ENCODE assay signal across 17 cellular contexts in the genomic region with DNA sequence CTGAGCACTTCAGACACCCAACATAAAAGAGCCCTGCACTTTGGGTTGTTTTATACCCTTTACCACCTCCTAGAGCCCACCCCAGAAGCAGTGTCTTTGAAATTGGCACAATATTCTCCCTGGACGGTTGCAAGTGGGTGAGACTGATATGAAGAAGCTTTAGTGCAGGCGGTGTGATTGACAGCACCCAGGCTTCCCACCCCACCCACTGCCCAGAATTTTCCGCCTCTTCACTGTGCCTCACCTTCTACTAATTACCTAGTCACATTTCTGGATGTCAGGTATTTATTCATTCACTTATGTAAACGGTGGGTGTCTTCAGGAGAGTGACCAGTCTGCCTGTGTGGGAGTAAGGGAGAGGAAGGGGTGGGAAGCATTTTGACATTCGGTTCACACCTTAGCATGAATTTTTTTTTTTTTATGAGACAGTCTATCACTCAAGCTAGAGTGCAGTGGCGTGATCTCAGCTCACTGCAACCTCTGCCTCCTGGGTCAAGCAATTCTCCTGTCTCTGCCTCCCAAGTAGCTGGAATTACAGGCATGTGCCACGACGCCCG. TPM values are rescaled to one million over a fixed set of nuclear protein-coding genes. Genes with fewer than 3 reads are reported as not detected.
A peak's percentile ranks its signal among the peaks of the same experiment; 100 is the strongest.
DNase-seq lines count a peak whose midpoint lies in the region; ATAC-seq and TF ChIP-seq lines count a peak whose summit lies in the region.
"Had no signal": no experiment of that assay in that cellular context is flagged by ENCODE, and none has a peak within 500 bp of the region (broad histone marks: within the 10 kb centered on the region; RNA-seq: fewer than 3 reads in every experiment).

No MANE protein-coding gene starts in this region.

- POLR2A ChIA-PET in CD8-positive, alpha-beta memory T cell (lab: Charles Lee): no interaction called here

- peaks cover 20% of the 10 kb centered on the region for H3K4me1 ChIP-seq in CD8-positive, alpha-beta memory T cell (ENCODE audit: insufficient read depth, low read length)
- H3K4me1 ChIP-seq in tibial artery: peaks cover 0 to 26% (median 18%) of the 10 kb centered on the region in 4 donors
- H3K4me1 ChIP-seq: testis had no signal

- no peak for ATAC-seq in natural killer cell
- no peak for ATAC-seq in GM18867 (IDR thresholded peaks at IDR 0.05; ENCODE audit: unreplicated experiment)
- ATAC-seq in GM18870 (IDR thresholded peaks at IDR 0.05; ENCODE audit: unreplicated experiment): no peak

- peaks cover 0 to 6% (median 3%) of the 10 kb centered on the region in 5 donors for H3K9me3 Mint-ChIP-seq in CD8-positive, alpha-beta memory T cell
- H3K9me3 Mint-ChIP-seq in activated T-helper 2 cell treated with anti-CD3 and anti-CD28 coated beads, Interferon-gamma antibody, Interleukin-2, Interleukin-4, amounts not matched to agents 10 μg/mL and 5 μg/mL and 100 μg/mL, durations not matched to agents 14 hours and 24 hours and 36 hours: peaks cover 7% of the 10 kb centered on the region
- H3K9me3 Mint-ChIP-seq in natural killer cell: peaks cover 2% of the 10 kb centered on the region in 2 donors

- H3K4me3 Mint-ChIP-seq in CD8-positive, alpha-beta memory T cell: peak overlapping the region; percentile 67 to 83 (median 78)
- H3K4me3 Mint-ChIP-seq in activated T-helper 2 cell treated with anti-CD3 and anti-CD28 coated beads, Interferon-gamma antibody, Interleukin-2, Interleukin-4, amounts not matched to agents 10 μg/mL and 5 μg/mL and 100 μg/mL, durations not matched to agents 14 hours and 24 hours and 36 hours (ENCODE audit: low read depth): peak overlapping the region; percentile 79
- H3K4me3 Mint-ChIP-seq in natural killer cell: peak overlapping the region; percentile 80

- peak; percentile 12 for DNase-seq in NCI-H748 (lab: John Stamatoyannopoulos, UW; ENCODE audit: unreplicated experiment)
- DNase-seq in NCI-H748 treated with DMSO at 0.1 percent for 48 hours (lab: John Stamatoyannopoulos, UW): no peak
- DNase-seq in CD8-positive, alpha-beta memory T cell: no peak
- DNase-seq in activated T-helper 2 cell treated with anti-CD3 and anti-CD28 coated beads, Interferon-gamma antibody, Interleukin-2, Interleukin-4, amounts not matched to agents 10 μg/mL and 5 μg/mL and 100 μg/mL, durations not matched to agents 14 hours and 24 hours and 36 hours (ENCODE audit: low spot score): no peak
- DNase-seq in natural killer cell: no peak
- no peak for DNase-seq in tibial artery
- DNase-seq: activated CD8-positive, alpha-beta memory T cell treated with anti-CD3 and anti-CD28 coated beads, Interleukin-2, amount 50 U/mL, for 4 hours; foreskin melanocyte; GOT3; left ventricle myocardium superior; NCI-H1694 treated with DMSO at 0.1 percent for 48 hours; testis had no signal

- no peak overlapping the region for H3K27ac ChIP-seq in CD8-positive, alpha-beta memory T cell (ENCODE audit: low read depth, low read length)
- H3K27ac ChIP-seq in tibial artery: no peak overlapping the region
- H3K27ac ChIP-seq: 22Rv1, SJSA1, testis had no signal

- peaks cover 17 to 28% (median 24%) of the 10 kb centered on the region in 3 donors for H3K4me1 Mint-ChIP-seq in CD8-positive, alpha-beta memory T cell
- peaks cover 23% of the 10 kb centered on the region for H3K4me1 Mint-ChIP-seq in activated T-helper 2 cell treated with anti-CD3 and anti-CD28 coated beads, Interferon-gamma antibody, Interleukin-2, Interleukin-4, amounts not matched to agents 10 μg/mL and 5 μg/mL and 100 μg/mL, durations not matched to agents 14 hours and 24 hours and 36 hours (ENCODE audit: low read depth)
- peaks cover 6 to 16% of the 10 kb centered on the region in 2 donors for H3K4me1 Mint-ChIP-seq in natural killer cell

- peaks cover 0 to 2% (median 0%) of the 10 kb centered on the region in 3 donors for H3K36me3 Mint-ChIP-seq in CD8-positive, alpha-beta memory T cell
- H3K36me3 Mint-ChIP-seq in activated T-helper 2 cell treated with anti-CD3 and anti-CD28 coated beads, Interferon-gamma antibody, Interleukin-2, Interleukin-4, amounts not matched to agents 10 μg/mL and 5 μg/mL and 100 μg/mL, durations not matched to agents 14 hours and 24 hours and 36 hours (ENCODE audit: low read depth): peaks cover 8% of the 10 kb centered on the region
- no peaks in the 10 kb centered on the region for H3K36me3 Mint-ChIP-seq in natural killer cell

- CTCF ChIA-PET in CD8-positive, alpha-beta memory T cell (lab: Charles Lee): no interaction called here

- peaks cover 0 to 3% of the 10 kb centered on the region in 2 donors for H3K27me3 Mint-ChIP-seq in CD8-positive, alpha-beta memory T cell
- H3K27me3 Mint-ChIP-seq in activated T-helper 2 cell treated with anti-CD3 and anti-CD28 coated beads, Interferon-gamma antibody, Interleukin-2, Interleukin-4, amounts not matched to agents 10 μg/mL and 5 μg/mL and 100 μg/mL, durations not matched to agents 14 hours and 24 hours and 36 hours (ENCODE audit: low read depth): peaks cover 44% of the 10 kb centered on the region
- peaks cover 11 to 22% of the 10 kb centered on the region in 2 donors for H3K27me3 Mint-ChIP-seq in natural killer cell (ENCODE audit: low read depth in 2 of 2)

- intact Hi-C loops in activated T-helper 2 cell treated with anti-CD3 and anti-CD28 coated beads, Interferon-gamma antibody, Interleukin-2, Interleukin-4, amounts not matched to agents 10 μg/mL and 5 μg/mL and 100 μg/mL, durations not matched to agents 14 hours and 24 hours and 36 hours (cut with micrococcal nuclease): loop anchor here (5.0 kb wide), 1 partner anchor 174 kb away; a partner anchor contains a TSS
- intact Hi-C loops in natural killer cell (cut with micrococcal nuclease): loop anchor here (10.0 kb wide), 1 partner anchor 483 kb away; a partner anchor contains a TSS
- intact Hi-C loops in tibial artery (cut with DNase I; ENCODE audit: low total_unique reads): no loop called here

- TF ChIP-seq CTCF in natural killer cell (IDR thresholded peaks at IDR 0.05): no peak
- TF ChIP-seq CTCF in tibial artery (IDR thresholded peaks at IDR 0.05): no peak

- no peak overlapping the region for H3K4me3 ChIP-seq in CD8-positive, alpha-beta memory T cell (ENCODE audit: low read length)
- H3K4me3 ChIP-seq in tibial artery: no peak overlapping the region
- H3K4me3 ChIP-seq: SJSA1 had no signal

- H3K36me3 ChIP-seq in CD8-positive, alpha-beta memory T cell (ENCODE audit: insufficient read depth, low read length): no peaks in the 10 kb centered on the region
- no peaks in the 10 kb centered on the region for H3K36me3 ChIP-seq in tibial artery
- H3K36me3 ChIP-seq: right atrium auricular region had no signal

- H3K27me3 ChIP-seq in CD8-positive, alpha-beta memory T cell (ENCODE audit: insufficient read depth, low read length, poor library complexity, severe bottlenecking): no peaks in the 10 kb centered on the region
- peaks cover 0 to 26% of the 10 kb centered on the region in 2 donors for H3K27me3 ChIP-seq in tibial artery
- H3K27me3 ChIP-seq: right atrium auricular region, SJSA1, testis had no signal

- no peaks in the 10 kb centered on the region for H3K9me3 ChIP-seq in CD8-positive, alpha-beta memory T cell (ENCODE audit: low read length)
- peaks cover 0 to 3% (median 0%) of the 10 kb centered on the region in 3 donors for H3K9me3 ChIP-seq in tibial artery
- H3K9me3 ChIP-seq: testis had no signal

- peak overlapping the region in 2 of 8 donors; percentile 42 to 94 for H3K27ac Mint-ChIP-seq in CD8-positive, alpha-beta memory T cell
- H3K27ac Mint-ChIP-seq in activated T-helper 2 cell treated with anti-CD3 and anti-CD28 coated beads, Interferon-gamma antibody, Interleukin-2, Interleukin-4, amounts not matched to agents 10 μg/mL and 5 μg/mL and 100 μg/mL, durations not matched to agents 14 hours and 24 hours and 36 hours: no peak overlapping the region
- peak overlapping the region; percentile 22 to 58 for H3K27ac Mint-ChIP-seq in natural killer cell

RNA-seq across cellular contexts. Expression of a gene that starts 1.7 kb away (rescaled TPM):
- total RNA-seq in CD8-positive, alpha-beta memory T cell: 10 to 100 TPM; 12.1 to 14.8 TPM
- 10.5 TPM for polyA plus RNA-seq in CD8-positive, alpha-beta memory T cell
- total RNA-seq in activated T-helper 2 cell treated with anti-CD3 and anti-CD28 coated beads, Interferon-gamma antibody, Interleukin-2, Interleukin-4, amounts not matched to agents 10 μg/mL and 5 μg/mL and 100 μg/mL, durations not matched to agents 14 hours and 24 hours and 36 hours: 16.1 and 18.7 TPM in 2 replicates
- 1 to 10 TPM; 1.4 to 2.5 (median 2.0) TPM for total RNA-seq in natural killer cell
